ENCODE assay signal across 1 cellular context in genomic region chr14:103879118-103879569, GRCh38.
TF ChIP-seq lines count a peak whose summit lies in the region.

No MANE protein-coding gene starts in this region.

TF ChIP-seq in HCT116, 20 proteins besides CTCF, POLR2A, EP300 and RAD21:
- TF ChIP-seq CEBPB (IDR thresholded peaks at IDR 0.05; ENCODE audit: low read depth) (no peak), FOSL1 (IDR thresholded peaks at IDR 0.05; ENCODE audit: low read depth) (no peak), ZFX (IDR thresholded peaks at IDR 0.05) (no peak), ATF3 (IDR thresholded peaks at IDR 0.05) (no peak), MAX (IDR thresholded peaks at IDR 0.05) (no peak), CBX3 (IDR thresholded peaks at IDR 0.05; ENCODE audit: low read depth) (no peak), SRF (IDR thresholded peaks at IDR 0.05; ENCODE audit: low read depth) (no peak), EZH2 (IDR thresholded peaks at IDR 0.05) (no peak), JUND (IDR thresholded peaks at IDR 0.05) (no peak), SIN3A (IDR thresholded peaks at IDR 0.05; ENCODE audit: low read depth) (no peak), ZBTB33 (IDR thresholded peaks at IDR 0.05; ENCODE audit: extremely low read depth, insufficient replicate concordance, low read length) (no peak), EGR1 (IDR thresholded peaks at IDR 0.05; ENCODE audit: low read depth) (no peak), TCF7L2 (IDR thresholded peaks at IDR 0.05; ENCODE audit: borderline replicate concordance, extremely low read depth, insufficient read depth, insufficient read length) (no peak), EZH2phosphoT487 (IDR thresholded peaks at IDR 0.05; ENCODE audit: borderline replicate concordance) (no peak), REST (IDR thresholded peaks at IDR 0.05; ENCODE audit: low read depth) (no peak), POLR2AphosphoS5 (IDR thresholded peaks at IDR 0.05; ENCODE audit: low read depth, low read length) (no peak), ZNF274 (IDR thresholded peaks at IDR 0.05; ENCODE audit: low read depth, low read length) (no peak), YY1 (IDR thresholded peaks at IDR 0.05; ENCODE audit: extremely low read depth, insufficient replicate concordance, low read depth, low read length) (no peak)
